In genomic region chr2:69204654-69205053, GRCh38 we compare ENCODE assay signal across 16 cellular contexts.
A peak's percentile ranks its signal among the peaks of the same experiment; 100 is the strongest.
DNase-seq lines count a peak whose midpoint lies in the region; ATAC-seq and TF ChIP-seq lines count a peak whose summit lies in the region.
"Had no signal": no experiment of that assay in that cellular context is flagged by ENCODE, and none has a peak within 500 bp of the region (broad histone marks: within the 10 kb centered on the region; RNA-seq: fewer than 3 reads in every experiment).

No MANE protein-coding gene starts in this region.

- H3K27me3 Mint-ChIP-seq in dendritic cell treated with granulocyte-macrophage colony-stimulating factor and Interleukin-4, amounts not matched to agents 40 ng/mL and 50 ng/mL, for 4 days = peaks cover 4% of the 10 kb centered on the region

- H3K36me3 ChIP-seq in Panc1 (ENCODE audit: control insufficient read depth, insufficient read depth, low read length) = no peaks in the 10 kb centered on the region
- H3K36me3 ChIP-seq in uterus = no peaks in the 10 kb centered on the region
- H3K36me3 ChIP-seq in upper lobe of left lung = no peaks in the 10 kb centered on the region

- TF ChIP-seq EP300 in upper lobe of left lung (IDR thresholded peaks at IDR 0.05) = no peak

- BruUV-seq in Panc1 (replicated peaks; lab: Mats Ljungman, UMichigan) = no TSS peak

- H3K36me3 Mint-ChIP-seq in dendritic cell treated with granulocyte-macrophage colony-stimulating factor and Interleukin-4, amounts not matched to agents 40 ng/mL and 50 ng/mL, for 4 days (ENCODE audit: low read depth) = no peaks in the 10 kb centered on the region
- H3K36me3 Mint-ChIP-seq: CD14-positive monocyte, IgD-negative memory B cell had no signal

- no peak for ATAC-seq in Panc1
- no peak for ATAC-seq in upper lobe of left lung (ENCODE audit: low FRiP score in 2 of 2)

- intact Hi-C loops in Panc1 (cut with micrococcal nuclease; ENCODE audit: unreplicated experiment) = no loop called here
- intact Hi-C loops in dendritic cell treated with granulocyte-macrophage colony-stimulating factor and Interleukin-4, amounts not matched to agents 40 ng/mL and 50 ng/mL, for 4 days (cut with micrococcal nuclease) = loop anchor here (10.0 kb wide), 2 partner anchors 100 to 150 kb away; no protein-coding TSS in a partner anchor
- intact Hi-C loops in uterus (cut with DNase I; ENCODE audit: low total_unique reads) = no loop called here

- peak overlapping the region; percentile 8 for H3K27ac Mint-ChIP-seq in dendritic cell treated with granulocyte-macrophage colony-stimulating factor and Interleukin-4, amounts not matched to agents 40 ng/mL and 50 ng/mL, for 4 days
- H3K27ac Mint-ChIP-seq: CD14-positive monocyte, HFFc6, IgD-negative memory B cell had no signal

- CTCF ChIA-PET in Panc1 (lab: Charles Lee) = no interaction called here

- TF ChIP-seq CTCF in Panc1 (IDR thresholded peaks at IDR 0.05) = no peak
- TF ChIP-seq CTCF in uterus (IDR thresholded peaks at IDR 0.05) = no peak
- TF ChIP-seq CTCF in upper lobe of left lung (IDR thresholded peaks at IDR 0.05) = no peak

- WGBS in upper lobe of left lung, 2 donors = 85 to 97% methylated on average over 3 of the region's 3 CpGs

- POLR2A ChIA-PET in Panc1 (lab: Charles Lee) = no interaction called here

- peaks cover 6% of the 10 kb centered on the region for H3K4me1 Mint-ChIP-seq in dendritic cell treated with granulocyte-macrophage colony-stimulating factor and Interleukin-4, amounts not matched to agents 40 ng/mL and 50 ng/mL, for 4 days (ENCODE audit: low read depth)
- H3K4me1 Mint-ChIP-seq: IgD-negative memory B cell had no signal

- 0 out of 2 replicates have a peak overlapping the region, but pooled peaks have one; percentile 17 for H3K27ac ChIP-seq in Panc1 (ENCODE audit: low read length)
- peak overlapping the region; percentile 72 to 86 for H3K27ac ChIP-seq in uterus
- H3K27ac ChIP-seq in upper lobe of left lung = peak overlapping the region in 1 of 4 donors; percentile 19

- in situ Hi-C loops in Panc1 (cut with HindIII; ENCODE audit: low pct_unique_long_range_greater_than_20kb, low sequenced_read_pairs) = no loop called here

- no peak for DNase-seq in Panc1 (ENCODE audit: low read depth, low spot score)
- peak; percentile 82 for DNase-seq in putamen (ENCODE audit: low spot score)
- no peak for DNase-seq in uterus
- DNase-seq in CD1c-positive myeloid dendritic cell (ENCODE audit: extremely low spot score) = no peak
- DNase-seq in upper lobe of left lung = no peak
- no peak for DNase-seq in NCI-H2227 (lab: John Stamatoyannopoulos, UW; ENCODE audit: unreplicated experiment)
- DNase-seq: EL, HFFc6, NCI-H1105, NCI-H1694, NCI-H345, NCI-H526, SHP77 treated with DMSO at 0.1 percent for 48 hours had no signal

- no peak overlapping the region for H3K4me3 Mint-ChIP-seq in dendritic cell treated with granulocyte-macrophage colony-stimulating factor and Interleukin-4, amounts not matched to agents 40 ng/mL and 50 ng/mL, for 4 days
- H3K4me3 Mint-ChIP-seq: CD14-positive monocyte, HFFc6, IgD-negative memory B cell had no signal

- H3K27me3 ChIP-seq in Panc1 (ENCODE audit: control insufficient read depth, insufficient read depth, low read length) (no peaks in the 10 kb centered on the region), uterus (no peaks in the 10 kb centered on the region), upper lobe of left lung (no peaks in the 10 kb centered on the region)

- H3K9me3 ChIP-seq in Panc1 (ENCODE audit: control insufficient read depth, insufficient read depth, low read depth, low read length) = peaks cover 6% of the 10 kb centered on the region; the same call in 1 of the 2 replicates
- no peaks in the 10 kb centered on the region for H3K9me3 ChIP-seq in uterus
- no peaks in the 10 kb centered on the region for H3K9me3 ChIP-seq in upper lobe of left lung

- TF ChIP-seq POLR2A in uterus (IDR thresholded peaks at IDR 0.05) (no peak), upper lobe of left lung (IDR thresholded peaks at IDR 0.05) (no peak)

- H3K4me3 ChIP-seq in Panc1 (ENCODE audit: low read depth in 2 of 2, low read length in 2 of 2) = no peak overlapping the region
- no peak overlapping the region for H3K4me3 ChIP-seq in uterus
- no peak overlapping the region for H3K4me3 ChIP-seq in upper lobe of left lung

- no peaks in the 10 kb centered on the region for H3K9me3 Mint-ChIP-seq in dendritic cell treated with granulocyte-macrophage colony-stimulating factor and Interleukin-4, amounts not matched to agents 40 ng/mL and 50 ng/mL, for 4 days
- H3K9me3 Mint-ChIP-seq: HFFc6, IgD-negative memory B cell had no signal

- H3K4me1 ChIP-seq in Panc1 (ENCODE audit: control insufficient read depth, insufficient read depth, low read length) (no peaks in the 10 kb centered on the region), uterus (peaks cover 0 to 10% of the 10 kb centered on the region in 2 donors), upper lobe of left lung (peaks cover 0 to 9% (median 6%) of the 10 kb centered on the region in 4 donors)
